In genomic region chr22:19270873-19271272, GRCh38 we compare ENCODE assay signal across 16 cellular contexts. TPM values are rescaled to one million over a fixed set of nuclear protein-coding genes. Genes with fewer than 3 reads are reported as not detected.
A peak's percentile ranks its signal among the peaks of the same experiment; 100 is the strongest.
DNase-seq lines count a peak whose midpoint lies in the region; ATAC-seq and TF ChIP-seq lines count a peak whose summit lies in the region.
"Had no signal": no experiment of that assay in that cellular context is flagged by ENCODE, and none has a peak within 500 bp of the region (broad histone marks: within the 10 kb centered on the region; RNA-seq: fewer than 3 reads in every experiment).

No MANE protein-coding gene starts in this region.

- H3K9me2 ChIP-seq in hepatocyte (replicated peaks; ENCODE audit: insufficient read depth) = no peaks in the 10 kb centered on the region

- H3K4me2 ChIP-seq in hepatocyte = no peak overlapping the region
- H3K4me2 ChIP-seq: PC-9 had no signal

- peaks cover 20% of the 10 kb centered on the region for H3K4me1 Mint-ChIP-seq in HFFc6 (ENCODE audit: low read depth)
- H3K4me1 Mint-ChIP-seq: CD4-positive, alpha-beta memory T cell had no signal

- no peak for DNase-seq in HFFc6
- DNase-seq in hepatocyte (ENCODE audit: low spot score) = no peak
- DNase-seq in NCI-H146 treated with DMSO at 0.1 percent for 48 hours (lab: John Stamatoyannopoulos, UW; ENCODE audit: unreplicated experiment) = no peak
- no peak for DNase-seq in NAMALWA (ENCODE audit: low spot score)
- DNase-seq in superior temporal gyrus (ENCODE audit: extremely low spot score) = no peak
- DNase-seq: CD4-positive, alpha-beta memory T cell; GOT3; MG63; NCI-H1105; NCI-H187 treated with DMSO at 0.1 percent for 48 hours; NCI-H446; NK-92 treated with Interleukin-12 subunit alpha and Interleukin-12 subunit beta, amount 100 ng/mL, for 24 hours; PC-9 had no signal

- no peaks in the 10 kb centered on the region for H4K20me1 ChIP-seq in hepatocyte (ENCODE audit: insufficient read depth, poor library complexity, severe bottlenecking)

- H3K9me3 Mint-ChIP-seq in HFFc6 = peaks cover 16% of the 10 kb centered on the region

- peaks cover 2% of the 10 kb centered on the region; the same call in 1 of the 2 replicates for H3K27me3 Mint-ChIP-seq in HFFc6 (ENCODE audit: insufficient read depth)
- H3K27me3 Mint-ChIP-seq: CD4-positive, alpha-beta memory T cell had no signal

- H3K79me2 ChIP-seq in hepatocyte = no peaks in the 10 kb centered on the region

- H3K27me3 ChIP-seq in hepatocyte = no peaks in the 10 kb centered on the region
- H3K27me3 ChIP-seq: MG63 had no signal

- peak overlapping the region; percentile 74 for H3K27ac ChIP-seq in VCaP
- peak overlapping the region; percentile 74 for H3K27ac ChIP-seq in hepatocyte
- H3K27ac ChIP-seq: PC-9, SK-N-MC had no signal

- no peak for TF ChIP-seq CTCF in HFFc6 (IDR thresholded peaks at IDR 0.05)
- TF ChIP-seq CTCF in VCaP (conservative IDR thresholded peaks at IDR 0.05) = no peak
- no peak for TF ChIP-seq CTCF in hepatocyte (IDR thresholded peaks at IDR 0.05; ENCODE audit: poor library complexity)

- H3K4me3 ChIP-seq in hepatocyte = no peak overlapping the region
- H3K4me3 ChIP-seq: MG63, PC-9, SK-N-MC had no signal

- H2AFZ ChIP-seq in hepatocyte = no peak overlapping the region
- H2AFZ ChIP-seq: PC-9 had no signal

- H3K27ac Mint-ChIP-seq in HFFc6 = peak overlapping the region; percentile 86; the same call in 1 of the 2 replicates

- H3K4me1 ChIP-seq in hepatocyte (ENCODE audit: insufficient read depth) = peaks cover 3% of the 10 kb centered on the region

- 88% methylated on average over 1 of the region's 1 CpG for WGBS in hepatocyte (ENCODE audit: low lambda C conversion rate, missing lambda C conversion rate)

- H3K36me3 ChIP-seq in hepatocyte (replicated peaks; ENCODE audit: insufficient read depth, low read depth) = no peaks in the 10 kb centered on the region
- H3K36me3 ChIP-seq: MG63 had no signal

- no peak overlapping the region for H3K4me3 Mint-ChIP-seq in HFFc6
- H3K4me3 Mint-ChIP-seq: CD4-positive, alpha-beta memory T cell had no signal

- ATAC-seq in HG02973 (IDR thresholded peaks at IDR 0.05; ENCODE audit: unreplicated experiment) = no peak

- peaks cover 26% of the 10 kb centered on the region for H3K36me3 Mint-ChIP-seq in HFFc6 (ENCODE audit: low read depth)

- peaks cover 5% of the 10 kb centered on the region for H3K9me3 ChIP-seq in hepatocyte (ENCODE audit: low read depth)

RNA-seq across cellular contexts. Expression of gene CLTCL1, which starts 20.6 kb away (rescaled TPM):
- 1 to 10 TPM; 6.3 to 9.0 (median 7.3) TPM for total RNA-seq in HFFc6 (2021; fragmentation: NEBNext Ultra II Directional; extraction: Animal tissue kit (Norgen Biotek cat#: 25700))
- 2.2 and 4.3 TPM in 2 replicates for total RNA-seq in hepatocyte
- 3.7 and 6.1 TPM in 2 replicates for polyA plus RNA-seq in hepatocyte
- polyA plus RNA-seq: CD4-positive, alpha-beta memory T cell had no signal
